8 cellular contexts compared by ENCODE assay signal in genomic region chr16:2147981-2148671, GRCh38. TPM values are rescaled to one million over a fixed set of nuclear protein-coding genes. Genes with fewer than 3 reads are reported as not detected.
DNase-seq lines count a peak whose midpoint lies in the region; ATAC-seq and TF ChIP-seq lines count a peak whose summit lies in the region.

TSS of gene RAB26 (plus strand) at chr16:2148625. CDS start at chr16:2148784, 159 bp downstream.

- H3K79me2 ChIP-seq in OCI-LY7 (ENCODE audit: insufficient read depth, low read depth, low read length): peaks cover 5% of the 10 kb centered on the region; the same call in 1 of the 2 replicates

- 4% methylated on average over 55 of the region's 55 CpGs for WGBS in urinary bladder

- no peak within 1 kb of the TSS for H3K27ac Mint-ChIP-seq in nephron

- peaks cover 17% of the 10 kb centered on the region for H3K4me1 Mint-ChIP-seq in nephron

- H3K4me3 Mint-ChIP-seq in nephron: peak within 1 kb of the TSS; percentile 72 to 73 (median 73)

- no peaks in the 10 kb centered on the region for H3K9me2 ChIP-seq in OCI-LY7 (ENCODE audit: insufficient read depth, low read length)

- H3K27me3 Mint-ChIP-seq in nephron (ENCODE audit: low read depth): no peaks in the 10 kb centered on the region

- peak within 1 kb of the TSS; percentile 77 for H3K9ac ChIP-seq in HUES6 (ENCODE audit: low read length)

- intact Hi-C loops in OCI-LY7 (cut with micrococcal nuclease; ENCODE audit: unreplicated experiment): loop anchor here (2.0 kb wide), 1 partner anchor 19 kb away; no protein-coding TSS in a partner anchor

- CTCF ChIA-PET in OCI-LY7 (lab: Charles Lee; ENCODE audit: unreplicated experiment): interaction anchor here (0.6 kb wide), 1 partner anchor 372 kb away, joined by 4 read pairs; no protein-coding TSS in a partner anchor

- H3K27ac ChIP-seq in HUES6 (ENCODE audit: low read depth, low read length) (no peak within 1 kb of the TSS), OCI-LY7 (ENCODE audit: low read depth, low read length, poor library complexity, severe bottlenecking) (peak within 1 kb of the TSS; percentile 83), urinary bladder (ENCODE audit: low read depth) (peak within 1 kb of the TSS; percentile 80)

- no peaks in the 10 kb centered on the region for H4K20me1 ChIP-seq in OCI-LY7 (ENCODE audit: insufficient read depth, low read length)

- no peaks in the 10 kb centered on the region for H3K9me3 Mint-ChIP-seq in nephron

- TF ChIP-seq CTCF in OCI-LY7 (conservative IDR thresholded peaks at IDR 0.05; ENCODE audit: low read length): no peak
- TF ChIP-seq CTCF in foreskin fibroblast (IDR thresholded peaks at IDR 0.05; ENCODE audit: low read depth, low read length): no peak
- no peak for TF ChIP-seq CTCF in nephron (IDR thresholded peaks at IDR 0.05; ENCODE audit: unreplicated experiment in 3 of 3)

- H3K4me2 ChIP-seq in OCI-LY7 (ENCODE audit: low read length): peak within 1 kb of the TSS; percentile 100

- POLR2A ChIA-PET in OCI-LY7 (lab: Charles Lee): no interaction called here

- H3K36me3 ChIP-seq in HUES6 (ENCODE audit: control insufficient read depth, insufficient read depth, low read length): peaks cover 19% of the 10 kb centered on the region
- peaks cover 24% of the 10 kb centered on the region for H3K36me3 ChIP-seq in OCI-LY7 (ENCODE audit: insufficient read depth, low read length)
- H3K36me3 ChIP-seq in urinary bladder (ENCODE audit: insufficient read depth): no peaks in the 10 kb centered on the region

- no peaks in the 10 kb centered on the region for H3K27me3 ChIP-seq in HUES6 (ENCODE audit: control insufficient read depth, insufficient read depth, low read length)

- in situ Hi-C loops in Caki2 (cut with HindIII; ENCODE audit: low pct_unique_long_range_greater_than_20kb, low sequenced_read_pairs): no loop called here

- DNase-seq in Caki2 (ENCODE audit: low read depth): peak; percentile 94
- peak; percentile 70 for DNase-seq in OCI-LY7 (ENCODE audit: low spot score)
- DNase-seq in activated gamma-delta T cell treated with anti-CD3 and anti-CD28 coated beads, Interleukin-2, amount 50 U/mL, for 16 hours (ENCODE audit: low read depth): peak; percentile 32
- DNase-seq in foreskin fibroblast: peak; percentile 50 to 81

- peak within 1 kb of the TSS; percentile 67 for H3K4me3 ChIP-seq in HUES6 (ENCODE audit: low read depth, low read length)
- peak within 1 kb of the TSS; percentile 81 for H3K4me3 ChIP-seq in OCI-LY7 (ENCODE audit: low read depth, low read length, poor library complexity, severe bottlenecking)
- H3K4me3 ChIP-seq in foreskin fibroblast (ENCODE audit: low read depth in 1 of 2, low read length in 2 of 2): peak within 1 kb of the TSS; percentile 41 to 44
- peak within 1 kb of the TSS; percentile 40 for H3K4me3 ChIP-seq in urinary bladder (ENCODE audit: low read depth, low read length)

- H3K4me1 ChIP-seq in HUES6 (ENCODE audit: control insufficient read depth, insufficient read depth, low read length): peaks cover 37% of the 10 kb centered on the region
- H3K4me1 ChIP-seq in OCI-LY7 (ENCODE audit: insufficient read depth, low read length, poor library complexity, severe bottlenecking): peaks cover 52% of the 10 kb centered on the region
- peaks cover 1% of the 10 kb centered on the region for H3K4me1 ChIP-seq in urinary bladder (ENCODE audit: insufficient read depth)

- peaks cover 5% of the 10 kb centered on the region for H3K36me3 Mint-ChIP-seq in nephron (ENCODE audit: low read depth)

- ATAC-seq in GM21786 (IDR thresholded peaks at IDR 0.05; ENCODE audit: unreplicated experiment): no peak

- BruUV-seq in OCI-LY7 (replicated peaks; lab: Mats Ljungman, UMichigan): no TSS peak

- H3K9me3 ChIP-seq in HUES6 (ENCODE audit: control insufficient read depth, insufficient read depth, low read depth, low read length): no peaks in the 10 kb centered on the region
- no peaks in the 10 kb centered on the region for H3K9me3 ChIP-seq in OCI-LY7 (ENCODE audit: low read length)

- no peak within 1 kb of the TSS for H2AFZ ChIP-seq in OCI-LY7 (ENCODE audit: low read length)

RNA-seq across cellular contexts. Expression of gene RAB26, which starts in this region (rescaled TPM):
- 8.9 and 9.5 TPM in 2 replicates for total RNA-seq in Caki2 (2014; rRNA removed; shearing (Covaris generic); ENCODE audit: low replicate concordance)
- total RNA-seq in OCI-LY7 (2014; rRNA removed; shearing (Covaris generic)): 3.1 and 5.0 TPM in 2 replicates
- 7.9 and 9.5 TPM in 2 replicates for total RNA-seq in OCI-LY7 (2022)
- 0.63 TPM for total RNA-seq in urinary bladder
- polyA plus RNA-seq in urinary bladder: 0.63 TPM

Comparison
In these comparisons a context has a peak if more than half of its experiments do, and no peak if none do; other contexts are left out.
1. DNase-seq: peak in every context shown above with its lines; median percentile 94 in Caki2; 70 in OCI-LY7; 66 in foreskin fibroblast; 32 in activated gamma-delta T cell treated with anti-CD3 and anti-CD28 coated beads, Interleukin-2, amount 50 U/mL, for 16 hours.